Comparison of ENCODE assay signal across 8 cellular contexts in genomic region chr7:130894146-130895005, GRCh38.
DNase-seq lines count a peak whose midpoint lies in the region; ATAC-seq lines count a peak whose summit lies in the region.

No MANE protein-coding gene starts in this region.

- H3K27ac Mint-ChIP-seq in stimulated activated naive B cell treated with anti-CD40 and anti-IgM and Interleukin-4, amounts not matched to agents 10 μg/mL and 1 μg/mL and 100 μg/mL, for 72 hours = peak overlapping the region; percentile 96

- ATAC-seq in left ventricle myocardium superior (peak; percentile 77), HG03378 (IDR thresholded peaks at IDR 0.05; ENCODE audit: unreplicated experiment) (no peak)
- ATAC-seq in stimulated activated naive B cell treated with anti-CD40 and anti-IgM and Interleukin-4, amounts not matched to agents 10 μg/mL and 1 μg/mL and 100 μg/mL, for 72 hours (replicated peaks) = peak; percentile 62 to 64

- DNase-seq in activated effector memory CD4-positive, alpha-beta T cell treated with anti-CD3 and anti-CD28 coated beads, Interleukin-2, amount 50 U/mL, for 16 hours = peak; percentile 66
- DNase-seq in activated effector memory CD4-positive, alpha-beta T cell treated with Interleukin-2 at 50 U/mL for 16 hours = no peak
- DNase-seq in activated T-cell treated with anti-CD3 and anti-CD28 coated beads, Interleukin-2, amount 50 U/mL, for 48 hours = peak; percentile 61 to 65
- DNase-seq in left ventricle myocardium superior = peak; percentile 82
- DNase-seq in stimulated activated naive B cell treated with anti-CD40 and anti-IgM and Interleukin-4, amounts not matched to agents 10 μg/mL and 1 μg/mL and 100 μg/mL, for 72 hours = peak; percentile 42
- DNase-seq in GM19240 (ENCODE audit: insufficient read length, low spot score) = no peak
- DNase-seq in foreskin melanocyte = no peak

- peaks cover 56 to 77% of the 10 kb centered on the region in 2 donors for H3K36me3 Mint-ChIP-seq in stimulated activated naive B cell treated with anti-CD40 and anti-IgM and Interleukin-4, amounts not matched to agents 10 μg/mL and 1 μg/mL and 100 μg/mL, for 72 hours

- intact Hi-C loops in left ventricle myocardium superior (cut with micrococcal nuclease) = loop anchor here (10.0 kb wide), 1 partner anchor 140 kb away; no protein-coding TSS in a partner anchor

- peak overlapping the region; percentile 33 to 49 for H3K4me3 Mint-ChIP-seq in stimulated activated naive B cell treated with anti-CD40 and anti-IgM and Interleukin-4, amounts not matched to agents 10 μg/mL and 1 μg/mL and 100 μg/mL, for 72 hours

- peaks cover 44 to 65% of the 10 kb centered on the region in 2 donors for H3K4me1 Mint-ChIP-seq in stimulated activated naive B cell treated with anti-CD40 and anti-IgM and Interleukin-4, amounts not matched to agents 10 μg/mL and 1 μg/mL and 100 μg/mL, for 72 hours

- no peaks in the 10 kb centered on the region for H3K27me3 Mint-ChIP-seq in stimulated activated naive B cell treated with anti-CD40 and anti-IgM and Interleukin-4, amounts not matched to agents 10 μg/mL and 1 μg/mL and 100 μg/mL, for 72 hours

- peaks cover 0 to 1% of the 10 kb centered on the region in 2 donors for H3K9me3 Mint-ChIP-seq in stimulated activated naive B cell treated with anti-CD40 and anti-IgM and Interleukin-4, amounts not matched to agents 10 μg/mL and 1 μg/mL and 100 μg/mL, for 72 hours

Comparison
In these comparisons a context has a peak if more than half of its experiments do, and no peak if none do; other contexts are left out.
1. DNase-seq: peak in activated effector memory CD4-positive, alpha-beta T cell treated with anti-CD3 and anti-CD28 coated beads, Interleukin-2, amount 50 U/mL, for 16 hours (single experiment), activated T-cell treated with anti-CD3 and anti-CD28 coated beads, Interleukin-2, amount 50 U/mL, for 48 hours (2 of 2), left ventricle myocardium superior (single experiment) and stimulated activated naive B cell treated with anti-CD40 and anti-IgM and Interleukin-4, amounts not matched to agents 10 μg/mL and 1 μg/mL and 100 μg/mL, for 72 hours (single experiment); none in activated effector memory CD4-positive, alpha-beta T cell treated with Interleukin-2 at 50 U/mL for 16 hours (single experiment), GM19240 (single experiment) and foreskin melanocyte (single experiment).